In the genomic region with DNA sequence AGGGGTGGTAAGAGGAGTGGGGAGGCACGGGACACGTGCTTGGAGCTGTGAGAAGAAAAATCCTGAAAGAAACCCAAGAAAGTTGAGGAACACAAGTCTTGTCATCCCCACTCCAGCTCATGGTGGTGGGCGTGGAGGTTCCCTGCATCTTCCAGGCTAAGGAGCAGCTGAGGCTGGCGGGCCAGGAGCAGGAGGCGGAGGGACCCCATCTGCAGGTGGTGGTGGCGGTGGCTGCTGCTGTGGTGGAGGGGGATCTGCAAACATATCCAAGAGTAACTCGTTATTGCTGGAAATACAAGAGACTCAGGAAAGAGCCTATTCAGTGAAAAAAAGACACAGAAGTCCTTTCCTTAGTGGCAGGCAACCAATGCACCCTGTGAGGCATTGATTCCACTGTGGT, we compare ENCODE assay signal across 22 cellular contexts. TPM values are rescaled to one million over a fixed set of nuclear protein-coding genes. Genes with fewer than 3 reads are reported as not detected.
DNase-seq lines count a peak whose midpoint lies in the region; ATAC-seq, FAIRE-seq and TF ChIP-seq lines count a peak whose summit lies in the region.
"Had no signal": no experiment of that assay in that cellular context is flagged by ENCODE, and none has a peak within 500 bp of the region (broad histone marks: within the 10 kb centered on the region; RNA-seq: fewer than 3 reads in every experiment).

No MANE protein-coding gene starts in this region.

- no peak overlapping the region for H3K4me2 ChIP-seq in H1 (ENCODE audit: insufficient read depth in 1 of 2, low read depth in 2 of 2, low read length in 2 of 2)
- H3K4me2 ChIP-seq: BLaER1 had no signal

- H2AFZ ChIP-seq in H1 (ENCODE audit: low read length), result no peak overlapping the region

- peaks cover 23 to 65% (median 44%) of the 10 kb centered on the region in 4 experiments for H3K36me3 ChIP-seq in H1 (ENCODE audit: control insufficient read depth in 2 of 4, insufficient read depth in 4 of 4, low read length in 3 of 4)

- no peak overlapping the region for H4K91ac ChIP-seq in H1 (replicated peaks; ENCODE audit: insufficient read length, low read length)

- WGBS in H1 (ENCODE audit: extremely low coverage in 1 of 2, insufficient coverage in 1 of 2, insufficient read length in 1 of 2, insufficient replicate concordance in 2 of 2, low coverage in 1 of 2, low lambda C conversion rate in 2 of 2, missing lambda C conversion rate in 1 of 2), 2 experiments, result 93% methylated on average over 7 of the region's 7 CpGs; no CpG with 5 or more reads in 1 of the 2 experiments

- no peaks in the 10 kb centered on the region; the same call in 1 of the 2 replicates for H3K23me2 ChIP-seq in H1 (ENCODE audit: low read depth, low read length)

- H2AK5ac ChIP-seq in H1 (ENCODE audit: low read depth, low read length), result no peak overlapping the region

- H3K4me3 Mint-ChIP-seq in activated naive CD8-positive, alpha-beta T cell treated with anti-CD3 and anti-CD28 coated beads for 36 hours, result no peak overlapping the region
- H3K4me3 Mint-ChIP-seq in activated naive CD8-positive, alpha-beta T cell treated with anti-CD3 and anti-CD28 coated beads, Interleukin-2, amount 50 U/mL, for 24 hours, result no peak overlapping the region
- H3K4me3 Mint-ChIP-seq: CD4-positive, alpha-beta memory T cell; CD4-positive, CD25-positive, alpha-beta regulatory T cell; CD8-positive, alpha-beta memory T cell had no signal

- H4K20me1 ChIP-seq in H1 (replicated peaks in 1 of 2; ENCODE audit: control insufficient read depth in 1 of 2, insufficient read depth in 2 of 2, low read length in 2 of 2), result peaks cover 0 to 6% of the 10 kb centered on the region in 2 experiments

- no peak for TF ChIP-seq RAD21 in H1 (IDR thresholded peaks at IDR 0.05 in 1 of 2, conservative IDR thresholded peaks at IDR 0.05 in 1 of 2; ENCODE audit: low read depth in 2 of 2, low read length in 2 of 2)

- H3K23ac ChIP-seq in H1 (ENCODE audit: insufficient read length), result no peak overlapping the region

- H2BK5ac ChIP-seq in H1 (ENCODE audit: low read depth, low read length), result no peak overlapping the region

- no peak overlapping the region for H2BK120ac ChIP-seq in H1 (replicated peaks; ENCODE audit: low read depth, low read length)

- H3K18ac ChIP-seq in H1 (ENCODE audit: extremely low read depth, low read length), result no peak overlapping the region

- H3K4ac ChIP-seq in H1 (replicated peaks; ENCODE audit: insufficient read length, low read depth, low read length), result no peak overlapping the region

- H3K4me1 ChIP-seq in H1 (replicated peaks in 1 of 4; ENCODE audit: control insufficient read depth in 3 of 4, insufficient read depth in 4 of 4, low read length in 3 of 4), result peaks cover 0 to 4% (median 0%) of the 10 kb centered on the region in 4 experiments; a peak in 1 of 7 replicates
- H3K4me1 ChIP-seq: BE2C, BLaER1 had no signal

- H3K27ac ChIP-seq in H1 (ENCODE audit: low read depth, low read length), result no peak overlapping the region
- H3K27ac ChIP-seq: BLaER1 had no signal

- no peak overlapping the region for H3K4me3 ChIP-seq in H1 (ENCODE audit: extremely low read depth in 1 of 4, insufficient read depth in 2 of 4, low read depth in 3 of 4, low read length in 4 of 4)
- H3K4me3 ChIP-seq: BLaER1 had no signal

- CTCF ChIA-PET in H1 (lab: Charles Lee; ENCODE audit: partially characterized antibody), result interaction anchor here (0.6 to 1.9 kb wide), 3 partner anchors 23 to 66 kb away, joined by 3 to 6 read pairs (median 3); no protein-coding TSS in a partner anchor

- no peak overlapping the region for H3K9ac ChIP-seq in H1 (replicated peaks in 1 of 4; ENCODE audit: extremely low read depth in 1 of 4, low read depth in 3 of 4, low read length in 3 of 4)
- H3K9ac ChIP-seq: BLaER1 had no signal

- no peaks in the 10 kb centered on the region for H3K4me1 Mint-ChIP-seq in activated naive CD8-positive, alpha-beta T cell treated with anti-CD3 and anti-CD28 coated beads for 36 hours
- H3K4me1 Mint-ChIP-seq in activated naive CD8-positive, alpha-beta T cell treated with anti-CD3 and anti-CD28 coated beads, Interleukin-2, amount 50 U/mL, for 24 hours, result no peaks in the 10 kb centered on the region
- H3K4me1 Mint-ChIP-seq: CD14-positive monocyte; CD4-positive, alpha-beta memory T cell; CD8-positive, alpha-beta memory T cell had no signal

- no peak for TF ChIP-seq POLR2A in H1 (IDR thresholded peaks at IDR 0.05; ENCODE audit: control extremely low read depth in 1 of 2, low read depth in 2 of 2, low read length in 2 of 2)

- H3K79me2 ChIP-seq in H1 (ENCODE audit: control insufficient read depth in 1 of 2, insufficient read depth in 2 of 2, low read length in 2 of 2), result no peaks in the 10 kb centered on the region; a peak in 1 of 4 replicates

- H3K27me3 Mint-ChIP-seq in activated naive CD8-positive, alpha-beta T cell treated with anti-CD3 and anti-CD28 coated beads for 36 hours, result no peaks in the 10 kb centered on the region
- no peaks in the 10 kb centered on the region for H3K27me3 Mint-ChIP-seq in activated naive CD8-positive, alpha-beta T cell treated with anti-CD3 and anti-CD28 coated beads, Interleukin-2, amount 50 U/mL, for 24 hours
- H3K27me3 Mint-ChIP-seq: CD4-positive, alpha-beta memory T cell; CD8-positive, alpha-beta memory T cell had no signal

- H3K79me1 ChIP-seq in H1 (ENCODE audit: low read depth, low read length), result no peaks in the 10 kb centered on the region; the same call in 1 of the 2 replicates

- H3K14ac ChIP-seq in H1 (ENCODE audit: insufficient read length), result no peak overlapping the region

- no peak overlapping the region for H2BK15ac ChIP-seq in H1 (ENCODE audit: low read length)

- peaks cover 21% of the 10 kb centered on the region for H3K36me3 Mint-ChIP-seq in activated naive CD8-positive, alpha-beta T cell treated with anti-CD3 and anti-CD28 coated beads for 36 hours
- H3K36me3 Mint-ChIP-seq in activated naive CD8-positive, alpha-beta T cell treated with anti-CD3 and anti-CD28 coated beads, Interleukin-2, amount 50 U/mL, for 24 hours (ENCODE audit: low read depth), result peaks cover 17% of the 10 kb centered on the region

- no peak for FAIRE-seq in H1 (lab: Jason Lieb, UNC)
- FAIRE-seq: A204.1, G401.6, GM12891, GM19239 had no signal

- H4K5ac ChIP-seq in H1 (ENCODE audit: insufficient read length, low read depth, low read length), result no peak overlapping the region

- H3K27me3 ChIP-seq in H1 (replicated peaks in 1 of 4; ENCODE audit: control insufficient read depth in 3 of 4, extremely low read depth in 1 of 4, insufficient read depth in 3 of 4, low read length in 3 of 4), result no peaks in the 10 kb centered on the region
- H3K27me3 ChIP-seq: BE2C, BLaER1 had no signal

- ATAC-seq in activated naive CD8-positive, alpha-beta T cell treated with anti-CD3 and anti-CD28 coated beads, Interleukin-2, amount 50 U/mL, for 24 hours, result no peak
- ATAC-seq in esophagus mucosa, result peak; percentile 12

- H4K8ac ChIP-seq in H1 (ENCODE audit: extremely low read depth, insufficient read depth, low read length), result no peak overlapping the region

- TF ChIP-seq CTCF in H1 (IDR thresholded peaks at IDR 0.05; ENCODE audit: control extremely low read depth in 1 of 3, insufficient read depth in 1 of 3, low read depth in 1 of 3, low read length in 3 of 3), result no peak

- H2BK20ac ChIP-seq in H1 (ENCODE audit: low read length), result no peak overlapping the region

- no peak overlapping the region for H2BK12ac ChIP-seq in H1 (ENCODE audit: low read depth, low read length)

- peak overlapping the region; percentile 39 for H3K27ac Mint-ChIP-seq in activated naive CD8-positive, alpha-beta T cell treated with anti-CD3 and anti-CD28 coated beads for 36 hours
- no peak overlapping the region for H3K27ac Mint-ChIP-seq in activated naive CD8-positive, alpha-beta T cell treated with anti-CD3 and anti-CD28 coated beads, Interleukin-2, amount 50 U/mL, for 24 hours

- no peak for DNase-seq in activated naive CD8-positive, alpha-beta T cell treated with anti-CD3 and anti-CD28 coated beads for 36 hours
- no peak for DNase-seq in activated naive CD8-positive, alpha-beta T cell treated with anti-CD3 and anti-CD28 coated beads, Interleukin-2, amount 50 U/mL, for 24 hours
- DNase-seq in H1 (ENCODE audit: low read depth in 1 of 2, low spot score in 2 of 2) (no peak), DMS 273 (lab: John Stamatoyannopoulos, UW; ENCODE audit: unreplicated experiment) (no peak)
- DNase-seq: 8988T; ACHN; BE2C; C1 segment of cervical spinal cord; CD4-positive, alpha-beta memory T cell; CD4-positive, CD25-positive, alpha-beta regulatory T cell; CD8-positive, alpha-beta memory T cell; COR-L47; DMS79 treated with DMSO at 0.1 percent for 48 hours; GF-D8 had no signal

- POLR2A ChIA-PET in H1 (lab: Charles Lee; ENCODE audit: partially characterized antibody), result interaction anchor here (1.7 to 2.3 kb wide), 2 partner anchors 13 to 28 kb away, joined by 4 to 6 read pairs; no protein-coding TSS in a partner anchor

- no peak overlapping the region for H3K56ac ChIP-seq in H1 (replicated peaks; ENCODE audit: insufficient read length, low read depth, low read length)

- no peaks in the 10 kb centered on the region for H3K9me3 Mint-ChIP-seq in activated naive CD8-positive, alpha-beta T cell treated with anti-CD3 and anti-CD28 coated beads for 36 hours
- no peaks in the 10 kb centered on the region for H3K9me3 Mint-ChIP-seq in activated naive CD8-positive, alpha-beta T cell treated with anti-CD3 and anti-CD28 coated beads, Interleukin-2, amount 50 U/mL, for 24 hours
- H3K9me3 Mint-ChIP-seq: CD14-positive monocyte; CD4-positive, alpha-beta memory T cell; CD4-positive, CD25-positive, alpha-beta regulatory T cell; CD8-positive, alpha-beta memory T cell had no signal

- H3K9me3 ChIP-seq in H1 (ENCODE audit: insufficient read depth in 2 of 2, low read depth in 1 of 2, low read length in 1 of 2), result no peaks in the 10 kb centered on the region
- H3K9me3 ChIP-seq: BE2C, BLaER1 had no signal

- no peak for TF ChIP-seq EP300 in H1 (IDR thresholded peaks at IDR 0.05; ENCODE audit: borderline replicate concordance in 1 of 2, low read depth in 2 of 2, low read length in 2 of 2)

TF ChIP-seq in H1, 55 proteins besides CTCF, POLR2A, EP300 and RAD21:
- 0 out of 2 replicates have a peak, but pooled peaks have one; percentile 53 for TF ChIP-seq POLR2AphosphoS5 (IDR thresholded peaks at IDR 0.05; ENCODE audit: low read depth, low read length)
- no peak for TF ChIP-seq KDM1A (IDR thresholded peaks at IDR 0.05; ENCODE audit: borderline replicate concordance, low read length)
- no peak for TF ChIP-seq GTF2F1 (IDR thresholded peaks at IDR 0.05; ENCODE audit: borderline replicate concordance, low read depth, low read length)

RNA-seq across cellular contexts. Expression of gene CSPG5, which starts 9.4 kb away (rescaled TPM):
- under 1 TPM; 0.54 to 0.56 TPM for total RNA-seq in activated naive CD8-positive, alpha-beta T cell treated with anti-CD3 and anti-CD28 coated beads for 36 hours
- 7.4 and 8.2 TPM in 2 replicates for total RNA-seq in H1 (2021; fragmentation: NEBNext Ultra II Directional; extraction: Animal tissue kit (Norgen Biotek cat#: 25700))
- 2.1 and 2.7 TPM in 2 replicates for polyA plus RNA-seq in H1 (2011; rRNA removed)
- 2.7 TPM for polyA plus RNA-seq in H1 (2011; cell fraction: cytosol; rRNA removed)
- 2.9 TPM for polyA plus RNA-seq in H1 (2011; cell fraction: nucleus; rRNA removed)
- polyA plus RNA-seq in H1 (2012, experiment 1 of 2), result 4.6 to 5.4 TPM (median 5.2 TPM) in 4 replicates
- 4.7 TPM for polyA plus RNA-seq in H1 (2012, experiment 2 of 2)
- 6.5 TPM for polyA plus RNA-seq in H1 (2013, experiment 1 of 2)
- polyA plus RNA-seq in H1 (2013, experiment 2 of 2), result 7.0 TPM
- 1.5 and 1.8 TPM in 2 replicates for polyA minus RNA-seq in H1 (2011; rRNA and poly(A)+ RNA removed)
- 1.8 TPM for polyA minus RNA-seq in H1 (2011; cell fraction: cytosol; rRNA and poly(A)+ RNA removed)
- polyA minus RNA-seq in H1 (2011; cell fraction: nucleus; rRNA and poly(A)+ RNA removed), result 1.00 TPM
- total RNA-seq in esophagus mucosa, result 0.48 TPM
- total RNA-seq: CD4-positive, CD25-positive, alpha-beta regulatory T cell had no signal
- polyA plus RNA-seq: AG04450; CD14-positive monocyte; CD4-positive, alpha-beta memory T cell; CD8-positive, alpha-beta memory T cell had no signal
